8 cellular contexts compared by ENCODE assay signal in the genomic region with DNA sequence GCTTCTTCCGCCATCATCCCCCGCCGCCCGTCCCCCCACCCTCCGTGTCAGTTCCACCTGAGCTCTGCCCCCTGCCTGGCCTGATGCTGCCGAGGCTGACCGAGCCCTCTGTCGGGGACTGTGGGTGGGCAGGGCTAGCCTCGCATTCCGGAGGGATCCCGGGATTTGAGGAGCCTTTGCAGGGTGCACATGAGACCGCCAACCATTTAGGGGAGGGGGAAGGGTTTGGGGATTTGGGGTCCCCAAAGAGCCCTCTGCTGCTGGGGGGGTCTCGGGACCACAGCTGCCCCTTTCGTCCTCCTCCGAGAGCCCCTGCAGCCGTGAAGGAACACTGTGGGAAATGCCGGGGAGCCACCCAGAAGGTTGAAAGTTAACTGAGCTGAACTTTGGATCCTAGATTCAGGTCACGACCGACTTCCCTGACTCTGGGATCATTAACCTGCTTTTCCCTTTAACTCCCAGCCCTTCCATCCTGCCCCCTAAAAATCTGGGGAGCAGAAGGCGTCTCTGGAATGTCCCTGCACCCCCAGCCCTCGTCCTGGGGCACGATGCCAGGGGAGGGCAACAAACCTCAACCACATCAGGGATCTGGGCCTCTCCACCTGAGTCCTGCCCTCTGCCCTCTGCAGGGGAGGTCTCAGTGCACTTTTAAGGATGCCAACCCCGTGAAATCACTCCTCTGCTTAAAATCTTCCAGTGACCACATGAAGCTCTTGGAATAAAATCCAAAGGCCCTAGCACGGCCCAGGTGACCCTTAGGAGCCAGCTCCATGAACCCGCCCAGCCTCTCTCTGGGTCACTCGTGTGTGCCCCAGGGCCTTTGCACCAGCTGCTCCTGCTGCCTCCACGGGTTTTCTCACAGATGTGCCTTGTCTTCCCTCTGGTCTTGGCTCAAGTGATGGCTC.
DNase-seq lines count a peak whose midpoint lies in the region; ATAC-seq and TF ChIP-seq lines count a peak whose summit lies in the region.

No MANE protein-coding gene starts in this region.

- no peaks in the 10 kb centered on the region for H3K27me3 ChIP-seq in BLaER1 treated with 17β-estradiol and CSF1 and Interleukin-3, amounts not matched to agents 10 nM and 100 nM
- H3K27me3 ChIP-seq in NT2/D1 (ENCODE audit: insufficient read depth, insufficient read length) (no peaks in the 10 kb centered on the region), ovary (no peaks in the 10 kb centered on the region)

- peak overlapping the region in 8 of 11 experiments; percentile 57 to 89 (median 78); a peak in 8 of 22 replicates for H3K27ac ChIP-seq in BLaER1 treated with 17β-estradiol and CSF1 and Interleukin-3, amounts not matched to agents 10 nM and 100 nM
- peak overlapping the region; percentile 18 to 83 for H3K27ac ChIP-seq in ovary

- peaks cover 19 to 32% (median 25%) of the 10 kb centered on the region in 11 experiments for H3K36me3 ChIP-seq in BLaER1 treated with 17β-estradiol and CSF1 and Interleukin-3, amounts not matched to agents 10 nM and 100 nM
- peaks cover 44% of the 10 kb centered on the region for H3K36me3 ChIP-seq in NT2/D1 (ENCODE audit: insufficient read depth, insufficient read length, low read length)
- no peaks in the 10 kb centered on the region for H3K36me3 ChIP-seq in ovary

- peak overlapping the region; percentile 39 to 69 (median 56); a peak in 15 of 20 replicates for H3K4me3 ChIP-seq in BLaER1 treated with 17β-estradiol and CSF1 and Interleukin-3, amounts not matched to agents 10 nM and 100 nM
- peak overlapping the region; percentile 68 for H3K4me3 ChIP-seq in NT2/D1 (ENCODE audit: insufficient read length, low read depth)
- H3K4me3 ChIP-seq in epithelial cell of proximal tubule (ENCODE audit: low read depth, low read length), result peak overlapping the region; percentile 64
- H3K4me3 ChIP-seq in ovary, result peak overlapping the region; percentile 47

- 34 to 49% (median 40%) methylated on average over 25 to 27 of the region's 27 CpGs for WGBS in ovary, 3 donors

- intact Hi-C loops in ovary (cut with DNase I), result loop anchor here in 2 of 4 donors (1.0 to 10.0 kb wide), 2 partner anchors 33 to 175 kb away; partner anchors contain the start of gene NCOR2 (in 1 of the 2)

- ATAC-seq in HG02610 (IDR thresholded peaks at IDR 0.05; ENCODE audit: unreplicated experiment) (no peak), GM19328 (IDR thresholded peaks at IDR 0.05; ENCODE audit: unreplicated experiment) (no peak)

- no peaks in the 10 kb centered on the region for H3K9me3 ChIP-seq in BLaER1 treated with 17β-estradiol and CSF1 and Interleukin-3, amounts not matched to agents 10 nM and 100 nM (replicated peaks in 1 of 11)
- H3K9me3 ChIP-seq in NT2/D1 (ENCODE audit: insufficient read depth, low read length) (no peaks in the 10 kb centered on the region), ovary (no peaks in the 10 kb centered on the region)

- peak overlapping the region; percentile 96 to 100 (median 100) for H3K4me2 ChIP-seq in BLaER1 treated with 17β-estradiol and CSF1 and Interleukin-3, amounts not matched to agents 10 nM and 100 nM

- no peak for TF ChIP-seq EP300 in ovary (IDR thresholded peaks at IDR 0.05)

- H3K4me1 ChIP-seq in BLaER1 treated with 17β-estradiol and CSF1 and Interleukin-3, amounts not matched to agents 10 nM and 100 nM, result peaks cover 91 to 99% (median 95%) of the 10 kb centered on the region in 10 experiments
- H3K4me1 ChIP-seq in NT2/D1 (ENCODE audit: insufficient read depth, insufficient read length) (peaks cover 51% of the 10 kb centered on the region), ovary (ENCODE audit: insufficient read depth) (peaks cover 35% of the 10 kb centered on the region)

- H3K9ac ChIP-seq in BLaER1 treated with 17β-estradiol and CSF1 and Interleukin-3, amounts not matched to agents 10 nM and 100 nM, result peak overlapping the region in 10 of 11 experiments; percentile 49 to 80 (median 74); a peak in 17 of 22 replicates
- peak overlapping the region; percentile 93 for H3K9ac ChIP-seq in NT2/D1 (ENCODE audit: insufficient read length, low read depth)

- TF ChIP-seq POLR2A in ovary (IDR thresholded peaks at IDR 0.05), result no peak

- peaks cover 87 to 98% (median 95%) of the 10 kb centered on the region in 11 experiments for H4K20me1 ChIP-seq in BLaER1 treated with 17β-estradiol and CSF1 and Interleukin-3, amounts not matched to agents 10 nM and 100 nM

- TF ChIP-seq CTCF in epithelial cell of proximal tubule (conservative IDR thresholded peaks at IDR 0.05; ENCODE audit: low read depth, low read length), result no peak
- no peak for TF ChIP-seq CTCF in ovary (IDR thresholded peaks at IDR 0.05)

- DNase-seq in NT2/D1 (ENCODE audit: low read depth, low spot score) (no peak), epithelial cell of proximal tubule (ENCODE audit: low read depth) (no peak), ovary (peak in 3 of 5 donors; percentile 45 to 64 (median 59)), NCI-H774 (lab: John Stamatoyannopoulos, UW) (no peak)
- no peak for DNase-seq in stimulated activated CD4-positive, alpha-beta T cell treated with anti-CD3 and anti-CD28 coated beads, Interleukin-2, amount 100 ng/mL, for 48 hours

Comparison
In these comparisons a context has a peak if more than half of its experiments do, and no peak if none do; other contexts are left out.
1. DNase-seq: peak in ovary (3 of 5); none in NT2/D1 (single experiment), epithelial cell of proximal tubule (single experiment), stimulated activated CD4-positive, alpha-beta T cell treated with anti-CD3 and anti-CD28 coated beads, Interleukin-2, amount 100 ng/mL, for 48 hours (0 of 2) and NCI-H774 (single experiment).
2. Peak in every context shown above with its lines, with median percentiles within 50 percentile points of each other: H3K4me3 ChIP-seq.